12 cellular contexts compared by ENCODE assay signal in the genomic region with DNA sequence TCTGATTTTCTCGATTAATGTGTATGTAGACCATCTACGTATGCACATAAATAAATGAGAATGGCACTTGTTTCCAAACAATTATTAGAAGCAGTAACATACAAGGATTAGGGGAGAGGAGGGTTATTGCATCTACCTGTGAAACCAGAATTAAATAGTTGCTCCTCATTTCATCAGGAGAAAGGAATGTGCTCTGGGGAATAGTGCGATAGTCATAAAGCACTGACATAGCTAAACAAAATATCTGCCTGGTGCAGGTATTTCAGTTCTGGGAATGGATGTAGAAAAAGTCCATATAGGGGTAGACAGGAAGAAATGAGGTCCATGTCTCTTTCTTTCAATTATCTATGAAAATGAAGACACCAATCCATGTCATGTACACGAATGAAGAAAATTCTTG. TPM values are rescaled to one million over a fixed set of nuclear protein-coding genes. Genes with fewer than 3 reads are reported as not detected.
"Had no signal": no experiment of that assay in that cellular context is flagged by ENCODE, and none has a peak within 500 bp of the region (broad histone marks: within the 10 kb centered on the region; RNA-seq: fewer than 3 reads in every experiment).

No MANE protein-coding gene starts in this region.

- H3K4me3 ChIP-seq: pancreas had no signal

- H3K27ac Mint-ChIP-seq: activated CD8-positive, alpha-beta T cell treated with anti-CD3 and anti-CD28 coated beads, Interleukin-2, amount 10 ng/mL, durations not matched to agents 7 days and 5 days; activated naive CD8-positive, alpha-beta T cell treated with anti-CD3 and anti-CD28 coated beads, Interleukin-2, amount 10 ng/mL, durations not matched to agents 7 days and 5 days; effector memory CD8-positive, alpha-beta T cell; memory B cell had no signal

- H3K4me3 Mint-ChIP-seq: activated CD8-positive, alpha-beta T cell treated with anti-CD3 and anti-CD28 coated beads, Interleukin-2, amount 10 ng/mL, durations not matched to agents 7 days and 5 days; activated naive CD8-positive, alpha-beta T cell treated with anti-CD3 and anti-CD28 coated beads, Interleukin-2, amount 10 ng/mL, durations not matched to agents 7 days and 5 days; central memory CD8-positive, alpha-beta T cell; effector memory CD8-positive, alpha-beta T cell; memory B cell had no signal

- H3K9me3 ChIP-seq: pancreas, stomach had no signal

- H3K9me3 Mint-ChIP-seq: activated naive CD8-positive, alpha-beta T cell treated with anti-CD3 and anti-CD28 coated beads, Interleukin-2, amount 10 ng/mL, durations not matched to agents 7 days and 5 days; effector memory CD8-positive, alpha-beta T cell had no signal

- ATAC-seq: activated CD8-positive, alpha-beta T cell treated with anti-CD3 and anti-CD28 coated beads, Interleukin-2, amount 10 ng/mL, durations not matched to agents 7 days and 5 days; effector memory CD8-positive, alpha-beta T cell; left lobe of liver; pancreas had no signal

- DNase-seq: activated CD4-positive, alpha-beta T cell treated with anti-CD3 and anti-CD28 coated beads for 4 hours; activated CD8-positive, alpha-beta memory T cell treated with anti-CD3 and anti-CD28 coated beads, Interleukin-2, amount 50 U/mL, for 48 hours; activated CD8-positive, alpha-beta T cell treated with anti-CD3 and anti-CD28 coated beads, Interleukin-2, amount 10 ng/mL, durations not matched to agents 7 days and 5 days; activated naive CD8-positive, alpha-beta T cell treated with anti-CD3 and anti-CD28 coated beads, Interleukin-2, amount 10 ng/mL, durations not matched to agents 7 days and 5 days; effector memory CD8-positive, alpha-beta T cell; pancreas; retina; stomach; T-helper 9 cell had no signal

- H3K4me1 Mint-ChIP-seq: central memory CD8-positive, alpha-beta T cell had no signal

- H3K4me1 ChIP-seq: pancreas had no signal

- H3K36me3 ChIP-seq: pancreas, stomach had no signal

RNA-seq across cellular contexts. Expression of a gene that starts 1.6 kb away (rescaled TPM):
- total RNA-seq: activated CD8-positive, alpha-beta T cell treated with anti-CD3 and anti-CD28 coated beads, Interleukin-2, amount 10 ng/mL, durations not matched to agents 7 days and 5 days; activated naive CD8-positive, alpha-beta T cell treated with anti-CD3 and anti-CD28 coated beads, Interleukin-2, amount 10 ng/mL, durations not matched to agents 7 days and 5 days had no signal
